In genomic region chr1:29703596-29703995, GRCh38 we compare ENCODE assay signal across 9 cellular contexts.
A peak's percentile ranks its signal among the peaks of the same experiment; 100 is the strongest.
DNase-seq lines count a peak whose midpoint lies in the region; ATAC-seq, FAIRE-seq and TF ChIP-seq lines count a peak whose summit lies in the region.
"Had no signal": no experiment of that assay in that cellular context is flagged by ENCODE, and none has a peak within 500 bp of the region (broad histone marks: within the 10 kb centered on the region; RNA-seq: fewer than 3 reads in every experiment).

No MANE protein-coding gene starts in this region.

- DNase-seq in NCI-H1436 (lab: John Stamatoyannopoulos, UW) (peak; percentile 38), NCI-H1436 treated with DMSO at 0.1 percent for 48 hours (lab: John Stamatoyannopoulos, UW) (no peak), NAMALWA (ENCODE audit: low spot score) (peak; percentile 31), GM12878 (ENCODE audit: low read depth, low spot score) (no peak), kidney epithelial cell (ENCODE audit: low read depth) (no peak)

- no peak overlapping the region for H3K4me2 ChIP-seq in GM12878 (ENCODE audit: control insufficient read depth, insufficient read depth)
- H3K4me2 ChIP-seq: BLaER1 treated with 17β-estradiol and CSF1 and Interleukin-3, amounts not matched to agents 10 nM and 100 nM had no signal

- H3K36me3 ChIP-seq in GM12878 (ENCODE audit: control insufficient read depth in 2 of 2, insufficient read depth in 2 of 2, low read length in 1 of 2) (no peaks in the 10 kb centered on the region), kidney epithelial cell (ENCODE audit: control insufficient read depth, insufficient read depth, low read length) (no peaks in the 10 kb centered on the region)
- H3K36me3 ChIP-seq: BLaER1 treated with 17β-estradiol and CSF1 and Interleukin-3, amounts not matched to agents 10 nM and 100 nM had no signal

- peak; percentile 64 for ATAC-seq in GM12878
- ATAC-seq in HG02870 (IDR thresholded peaks at IDR 0.05; ENCODE audit: unreplicated experiment): no peak
- no peak for ATAC-seq in HG03442 (IDR thresholded peaks at IDR 0.05; ENCODE audit: unreplicated experiment)
- no peak for ATAC-seq in HG02973 (IDR thresholded peaks at IDR 0.05; ENCODE audit: unreplicated experiment)

- peak; percentile 56 for FAIRE-seq in GM12878 (lab: Jason Lieb, UNC)

- no peak overlapping the region for H3K27ac ChIP-seq in GM12878 (ENCODE audit: control insufficient read depth, insufficient read depth)
- H3K27ac ChIP-seq: BLaER1 treated with 17β-estradiol and CSF1 and Interleukin-3, amounts not matched to agents 10 nM and 100 nM had no signal

- RAD21 ChIA-PET in GM12878 (lab: Charles Lee; ENCODE audit: unreplicated experiment): no interaction called here

- H3K27me3 ChIP-seq in GM12878 (replicated peaks in 1 of 2; ENCODE audit: control insufficient read depth in 2 of 2, insufficient read depth in 2 of 2, low read length in 1 of 2): peaks cover 0 to 1% of the 10 kb centered on the region in 2 experiments; a peak in 2 of 4 replicates
- H3K27me3 ChIP-seq in kidney epithelial cell (ENCODE audit: control insufficient read depth, insufficient read depth, low read length): no peaks in the 10 kb centered on the region
- H3K27me3 ChIP-seq: BLaER1 treated with 17β-estradiol and CSF1 and Interleukin-3, amounts not matched to agents 10 nM and 100 nM had no signal

- BruUV-seq in GM12878 (replicated peaks; lab: Mats Ljungman, UMichigan): no TSS peak

- H3K4me3 ChIP-seq in GM12878 (no peak overlapping the region), kidney epithelial cell (ENCODE audit: low read depth, low read length) (no peak overlapping the region)
- H3K4me3 ChIP-seq: BLaER1 treated with 17β-estradiol and CSF1 and Interleukin-3, amounts not matched to agents 10 nM and 100 nM had no signal

- TF ChIP-seq RAD21 in GM12878 (IDR thresholded peaks at IDR 0.05; ENCODE audit: insufficient read depth, low read depth, low read length): peak; percentile 52

- POLR2A ChIA-PET in GM12878 (lab: Charles Lee): no interaction called here

- TF ChIP-seq CTCF in GM12878 (IDR thresholded peaks at IDR 0.05 in 2 of 3, conservative IDR thresholded peaks at IDR 0.05 in 1 of 3; ENCODE audit: control insufficient read depth in 2 of 3, extremely low read depth in 1 of 3, insufficient read depth in 1 of 3, low read depth in 3 of 3, low read length in 3 of 3) (peak; percentile 54 to 83 (median 76)), kidney epithelial cell (IDR thresholded peaks at IDR 0.05; ENCODE audit: insufficient read depth, low read length, poor library complexity, severe bottlenecking) (peak; percentile 79)

- CTCF ChIA-PET in GM12878 (lab: Yijun Ruan, JAX): interaction anchor here (0.6 to 0.9 kb wide), 4 partner anchors 8 to 677 kb away, joined by 3 to 4 read pairs (median 3); no protein-coding TSS in a partner anchor

- no peak overlapping the region for H3K9ac ChIP-seq in GM12878 (ENCODE audit: control insufficient read depth, insufficient read depth, low read length)
- H3K9ac ChIP-seq: BLaER1 treated with 17β-estradiol and CSF1 and Interleukin-3, amounts not matched to agents 10 nM and 100 nM had no signal

- H4K20me1 ChIP-seq in GM12878 (ENCODE audit: control insufficient read depth, insufficient read depth): no peaks in the 10 kb centered on the region
- H4K20me1 ChIP-seq: BLaER1 treated with 17β-estradiol and CSF1 and Interleukin-3, amounts not matched to agents 10 nM and 100 nM had no signal

- no peak for TF ChIP-seq POLR2A in GM12878 (IDR thresholded peaks at IDR 0.05; ENCODE audit: low read depth, low read length)

- in situ Hi-C loops in GM12878 (cut with MboI): no loop called here

- no peaks in the 10 kb centered on the region for H3K9me3 ChIP-seq in GM12878 (replicated peaks; ENCODE audit: control insufficient read depth, insufficient read depth, low read length)
- H3K9me3 ChIP-seq: BLaER1 treated with 17β-estradiol and CSF1 and Interleukin-3, amounts not matched to agents 10 nM and 100 nM had no signal

- H3K4me1 ChIP-seq in GM12878 (ENCODE audit: control insufficient read depth, insufficient read depth, low read length): peaks cover 8% of the 10 kb centered on the region

- SMC1A ChIA-PET in GM12878 (lab: Charles Lee; ENCODE audit: uncharacterized antibody, unreplicated experiment): interaction anchor here (0.9 kb wide), 1 partner anchor 230 kb away, joined by 3 read pairs; no protein-coding TSS in a partner anchor

- WGBS in GM12878 (ENCODE audit: insufficient coverage, insufficient replicate concordance, low lambda C conversion rate, missing lambda C conversion rate): 0% methylated on average over 7 of the region's 7 CpGs

- no peaks in the 10 kb centered on the region for H3K79me2 ChIP-seq in GM12878 (ENCODE audit: control insufficient read depth, insufficient read depth, low read length)

- H2AFZ ChIP-seq in GM12878 (ENCODE audit: control insufficient read depth, low read depth, low read length): no peak overlapping the region

- TF ChIP-seq EP300 in GM12878 (IDR thresholded peaks at IDR 0.05; ENCODE audit: borderline replicate concordance in 1 of 2, control insufficient read depth in 1 of 2, low read depth in 2 of 2, low read length in 2 of 2): no peak

- intact Hi-C loops in GM12878 (cut with micrococcal nuclease; ENCODE audit: unreplicated experiment): no loop called here

TF ChIP-seq in GM12878, 131 proteins besides CTCF, POLR2A, EP300 and RAD21 (continues in another document):
- no peak for TF ChIP-seq SMAD5 (IDR thresholded peaks at IDR 0.05; ENCODE audit: low read depth)
- TF ChIP-seq SUPT20H (IDR thresholded peaks at IDR 0.05; ENCODE audit: borderline replicate concordance, control insufficient read depth, low read depth, low read length): no peak
- no peak for TF ChIP-seq FOS (IDR thresholded peaks at IDR 0.05; ENCODE audit: borderline replicate concordance, extremely low read depth, insufficient read length)
- no peak for TF ChIP-seq BHLHE40 (IDR thresholded peaks at IDR 0.05; ENCODE audit: borderline replicate concordance in 1 of 2, low read depth in 2 of 2, low read length in 1 of 2)
- no peak for TF ChIP-seq RFX5 (IDR thresholded peaks at IDR 0.05; ENCODE audit: low read depth, low read length)
- no peak for TF ChIP-seq STAT3 (IDR thresholded peaks at IDR 0.05; ENCODE audit: low read depth, low read length)
- no peak for TF ChIP-seq BCLAF1 (IDR thresholded peaks at IDR 0.05)
- no peak for TF ChIP-seq ZBTB11 (CRISPR knock-in tag; IDR thresholded peaks at IDR 0.05)
- no peak for TF ChIP-seq SREBF2 (IDR thresholded peaks at IDR 0.05; ENCODE audit: low read length)
- TF ChIP-seq USF1 (IDR thresholded peaks at IDR 0.05; ENCODE audit: borderline replicate concordance, extremely low read length, insufficient read depth, low read depth, low read length): no peak
- TF ChIP-seq ZSCAN29 (IDR thresholded peaks at IDR 0.05): no peak

Comparison
In these comparisons a context has a peak if more than half of its experiments do, and no peak if none do; other contexts are left out.
1. DNase-seq: peak in NCI-H1436 (single experiment) and NAMALWA (single experiment); none in NCI-H1436 treated with DMSO at 0.1 percent for 48 hours (single experiment), GM12878 (single experiment) and kidney epithelial cell (single experiment).